Comparison of ENCODE assay signal across 27 cellular contexts in the genomic region with DNA sequence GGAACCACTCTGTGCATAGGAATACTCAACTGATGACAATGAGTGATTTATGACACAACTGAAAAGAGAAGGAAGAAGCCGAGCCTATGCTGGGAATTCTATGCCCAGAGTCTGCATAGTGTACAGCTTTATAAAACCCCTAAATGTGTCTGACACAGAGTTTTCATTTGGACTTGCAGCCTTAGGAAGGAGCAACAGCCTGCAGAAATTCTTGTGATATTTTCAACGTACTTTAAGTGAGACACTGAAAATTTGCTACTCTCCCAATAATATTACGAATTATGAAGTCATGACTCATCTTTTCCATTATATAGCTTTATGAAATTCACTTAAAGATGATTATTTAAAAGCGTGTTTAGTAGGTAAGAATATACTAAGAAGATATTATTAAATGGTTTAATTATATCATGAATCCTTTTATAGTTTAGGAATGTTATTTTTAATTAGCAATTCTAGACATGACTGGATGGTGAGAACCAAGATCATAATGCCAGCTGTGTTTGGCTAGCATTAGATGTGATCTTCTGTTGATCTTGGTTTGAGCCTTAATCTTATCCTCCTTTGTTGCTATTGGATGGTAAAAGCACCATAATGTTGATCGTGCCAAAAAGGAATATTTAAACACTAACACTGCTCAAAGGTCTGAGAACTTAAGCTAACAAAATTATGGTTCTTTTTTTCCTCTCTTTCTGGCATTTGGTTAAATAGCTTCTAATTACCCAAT.
"Had no signal": no experiment of that assay in that cellular context is flagged by ENCODE, and none has a peak within 500 bp of the region (broad histone marks: within the 10 kb centered on the region; RNA-seq: fewer than 3 reads in every experiment).

No MANE protein-coding gene starts in this region.

- ATAC-seq: activated CD4-positive, alpha-beta T cell treated with anti-CD3 and anti-CD28 coated beads for 36 hours; activated T-helper 17 cell treated with anti-CD3 and anti-CD28 coated beads, Interleukin-2, amount 50 U/mL, for 72 hours; lower lobe of right lung; stimulated activated naive CD8-positive, alpha-beta T cell treated with anti-CD3 and anti-CD28 coated beads, Interleukin-15, Interleukin-2, amounts not matched to agents 100 U/mL and 50 U/mL, for 24 hours; WTC11 had no signal

- H3K4me3 Mint-ChIP-seq: activated CD4-positive, alpha-beta T cell treated with anti-CD3 and anti-CD28 coated beads for 36 hours; activated naive CD8-positive, alpha-beta T cell; activated T-cell treated with anti-CD3 and anti-CD28 coated beads, Interleukin-2, amount 50 U/mL, for 24 hours; activated T-helper 17 cell treated with anti-CD3 and anti-CD28 coated beads, Interleukin-2, amount 50 U/mL, for 72 hours; naive B cell; T-helper 1 cell treated with Interleukin-12 subunit alpha and Interleukin-12 subunit beta and Interleukin-4 antibody, amounts not matched to agents 30 μg/mL and 1 μg/mL, for 36 hours; WTC11 had no signal

- DNase-seq: activated CD4-positive, alpha-beta T cell treated with anti-CD3 and anti-CD28 coated beads for 36 hours; activated CD4-positive, alpha-beta T cell treated with anti-CD3 and anti-CD28 coated beads, Interleukin-2, amount 50 U/mL, for 4 hours; activated CD8-positive, alpha-beta memory T cell treated with anti-CD3 and anti-CD28 coated beads for 24 hours; activated CD8-positive, alpha-beta memory T cell treated with anti-CD3 and anti-CD28 coated beads, Interleukin-2, amount 50 U/mL, for 4 hours; activated T-cell treated with anti-CD3 and anti-CD28 coated beads, Interleukin-2, amount 50 U/mL, for 24 hours; amniotic stem cell; effector memory CD4-positive, alpha-beta T cell; glutamatergic neuron; hypothalamus; islet precursor cell; lower lobe of right lung; mesendoderm; naive B cell; occipital lobe; stimulated activated CD4-positive, alpha-beta T cell treated with anti-CD3 and anti-CD28 coated beads, Interleukin-4, amount 100 ng/mL, for 24 hours; stimulated activated naive CD8-positive, alpha-beta T cell treated with anti-CD3 and anti-CD28 coated beads, Interleukin-15, Interleukin-2, amounts not matched to agents 100 U/mL and 50 U/mL, for 24 hours; substantia nigra; T1000 had no signal

- H3K4me1 ChIP-seq: lower lobe of right lung, prostate gland, right atrium auricular region had no signal

- H3K27me3 Mint-ChIP-seq: activated CD4-positive, alpha-beta T cell treated with anti-CD3 and anti-CD28 coated beads for 36 hours; activated naive CD8-positive, alpha-beta T cell; activated T-cell treated with anti-CD3 and anti-CD28 coated beads, Interleukin-2, amount 50 U/mL, for 24 hours; activated T-helper 17 cell treated with anti-CD3 and anti-CD28 coated beads, Interleukin-2, amount 50 U/mL, for 72 hours; naive B cell had no signal

- H3K27me3 ChIP-seq: right atrium auricular region, tibial nerve had no signal

- H3K27ac ChIP-seq: lower lobe of right lung, prostate gland, tibial nerve had no signal

- H3K4me3 ChIP-seq: lower lobe of right lung, prostate gland, right atrium auricular region, tibial nerve had no signal

- H3K27ac Mint-ChIP-seq: activated CD4-positive, alpha-beta T cell treated with anti-CD3 and anti-CD28 coated beads for 36 hours; activated naive CD8-positive, alpha-beta T cell; activated T-cell treated with anti-CD3 and anti-CD28 coated beads, Interleukin-2, amount 50 U/mL, for 24 hours; activated T-helper 17 cell treated with anti-CD3 and anti-CD28 coated beads, Interleukin-2, amount 50 U/mL, for 72 hours; T-helper 1 cell treated with Interleukin-12 subunit alpha and Interleukin-12 subunit beta and Interleukin-4 antibody, amounts not matched to agents 30 μg/mL and 1 μg/mL, for 36 hours; WTC11 had no signal

- H3K36me3 Mint-ChIP-seq: activated naive CD8-positive, alpha-beta T cell had no signal

- H3K9me3 ChIP-seq: prostate gland, tibial nerve had no signal

- H3K36me3 ChIP-seq: lower lobe of right lung, prostate gland, right atrium auricular region, tibial nerve had no signal

- H3K4me1 Mint-ChIP-seq: activated CD4-positive, alpha-beta T cell treated with anti-CD3 and anti-CD28 coated beads for 36 hours; activated T-helper 17 cell treated with anti-CD3 and anti-CD28 coated beads, Interleukin-2, amount 50 U/mL, for 72 hours; naive B cell; WTC11 had no signal

- FAIRE-seq: frontal cortex, urothelium cell line had no signal
